ENCODE assay signal across 7 cellular contexts in the genomic region with DNA sequence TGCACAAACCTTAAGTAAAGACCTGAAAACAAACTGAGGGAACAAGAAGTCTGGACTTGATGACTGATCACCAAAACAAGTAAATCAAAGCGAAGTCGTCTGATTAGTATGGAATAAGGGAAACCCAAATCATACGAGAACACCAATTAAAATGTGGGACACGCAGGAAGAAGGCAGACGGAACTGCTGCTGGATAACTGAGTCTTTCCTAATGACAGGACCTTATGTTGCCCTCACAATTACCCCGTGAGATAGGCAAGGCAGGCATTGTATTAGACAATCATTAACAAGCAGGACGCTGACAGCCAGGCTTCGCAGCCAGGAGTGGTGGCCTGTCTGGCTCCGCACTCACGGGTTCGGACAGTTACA. TPM values are rescaled to one million over a fixed set of nuclear protein-coding genes. Genes with fewer than 3 reads are reported as not detected.
DNase-seq lines count a peak whose midpoint lies in the region; ATAC-seq lines count a peak whose summit lies in the region.

No MANE protein-coding gene starts in this region.

- in situ Hi-C loops in HAP-1 (cut with MboI; ENCODE audit: low sequenced_read_pairs): no loop called here

- H3K9me3 ChIP-seq in HAP-1 (no peaks in the 10 kb centered on the region), iPS-15b (ENCODE audit: control insufficient read depth, insufficient read depth, low read length) (no peaks in the 10 kb centered on the region)

- H3K4me1 ChIP-seq in HAP-1 (peaks cover 11% of the 10 kb centered on the region), iPS-15b (ENCODE audit: control insufficient read depth, insufficient read depth, low read length) (no peaks in the 10 kb centered on the region)

- no peaks in the 10 kb centered on the region for H3K27me3 ChIP-seq in HAP-1 (ENCODE audit: low read depth)
- H3K27me3 ChIP-seq in iPS-15b (ENCODE audit: control insufficient read depth, insufficient read depth, low read length): no peaks in the 10 kb centered on the region

- peaks cover 3% of the 10 kb centered on the region for H3K36me3 Mint-ChIP-seq in activated T-helper 1 cell treated with anti-CD3 and anti-CD28 coated beads, Interleukin-12 subunit alpha, Interleukin-12 subunit beta, Interleukin-2, Interleukin-4 antibody, amounts not matched to agents 30 ng/mL and 10 ng/mL and 1 ng/mL, durations not matched to agents 14 hours and 24 hours and 36 hours (ENCODE audit: low read depth)

- no peaks in the 10 kb centered on the region for H3K36me3 ChIP-seq in HAP-1 (replicated peaks)
- H3K36me3 ChIP-seq in iPS-15b (ENCODE audit: control insufficient read depth, insufficient read depth, low read length): no peaks in the 10 kb centered on the region

- ATAC-seq in stimulated activated naive CD8-positive, alpha-beta T cell treated with anti-CD3 and anti-CD28 coated beads, Interleukin-15, amount 100 ng/mL, for 72 hours: no peak
- no peak for ATAC-seq in GM21723 (IDR thresholded peaks at IDR 0.05; ENCODE audit: unreplicated experiment)

- no peaks in the 10 kb centered on the region for H3K27me3 Mint-ChIP-seq in activated T-helper 1 cell treated with anti-CD3 and anti-CD28 coated beads, Interleukin-12 subunit alpha, Interleukin-12 subunit beta, Interleukin-2, Interleukin-4 antibody, amounts not matched to agents 30 ng/mL and 10 ng/mL and 1 ng/mL, durations not matched to agents 14 hours and 24 hours and 36 hours (ENCODE audit: insufficient read depth)
- H3K27me3 Mint-ChIP-seq in stimulated activated naive CD8-positive, alpha-beta T cell treated with anti-CD3 and anti-CD28 coated beads, Interleukin-15, amount 100 ng/mL, for 72 hours: no peaks in the 10 kb centered on the region

- peaks cover 34% of the 10 kb centered on the region for H3K4me1 Mint-ChIP-seq in activated T-helper 1 cell treated with anti-CD3 and anti-CD28 coated beads, Interleukin-12 subunit alpha, Interleukin-12 subunit beta, Interleukin-2, Interleukin-4 antibody, amounts not matched to agents 30 ng/mL and 10 ng/mL and 1 ng/mL, durations not matched to agents 14 hours and 24 hours and 36 hours (ENCODE audit: low read depth)
- peaks cover 34% of the 10 kb centered on the region for H3K4me1 Mint-ChIP-seq in stimulated activated naive CD8-positive, alpha-beta T cell treated with anti-CD3 and anti-CD28 coated beads, Interleukin-15, amount 100 ng/mL, for 72 hours

- no peak for DNase-seq in HAP-1 (ENCODE audit: low spot score in 2 of 2)
- no peak for DNase-seq in activated T-helper 1 cell treated with anti-CD3 and anti-CD28 coated beads, Interleukin-12 subunit alpha, Interleukin-12 subunit beta, Interleukin-2, Interleukin-4 antibody, amounts not matched to agents 30 ng/mL and 10 ng/mL and 1 ng/mL, durations not matched to agents 14 hours and 24 hours and 36 hours (ENCODE audit: low spot score)
- no peak for DNase-seq in stimulated activated naive CD8-positive, alpha-beta T cell treated with anti-CD3 and anti-CD28 coated beads, Interleukin-15, amount 100 ng/mL, for 72 hours
- DNase-seq in islet precursor cell: no peak
- DNase-seq in stimulated activated CD4-positive, alpha-beta T cell treated with anti-CD3 and anti-CD28 coated beads, Interleukin-2, amount 100 ng/mL, for 24 hours: no peak

- H3K9me3 Mint-ChIP-seq in activated T-helper 1 cell treated with anti-CD3 and anti-CD28 coated beads, Interleukin-12 subunit alpha, Interleukin-12 subunit beta, Interleukin-2, Interleukin-4 antibody, amounts not matched to agents 30 ng/mL and 10 ng/mL and 1 ng/mL, durations not matched to agents 14 hours and 24 hours and 36 hours: no peaks in the 10 kb centered on the region
- no peaks in the 10 kb centered on the region for H3K9me3 Mint-ChIP-seq in stimulated activated naive CD8-positive, alpha-beta T cell treated with anti-CD3 and anti-CD28 coated beads, Interleukin-15, amount 100 ng/mL, for 72 hours

- H3K4me3 Mint-ChIP-seq in activated T-helper 1 cell treated with anti-CD3 and anti-CD28 coated beads, Interleukin-12 subunit alpha, Interleukin-12 subunit beta, Interleukin-2, Interleukin-4 antibody, amounts not matched to agents 30 ng/mL and 10 ng/mL and 1 ng/mL, durations not matched to agents 14 hours and 24 hours and 36 hours: peak overlapping the region; percentile 99
- peak overlapping the region; percentile 98 to 99 for H3K4me3 Mint-ChIP-seq in stimulated activated naive CD8-positive, alpha-beta T cell treated with anti-CD3 and anti-CD28 coated beads, Interleukin-15, amount 100 ng/mL, for 72 hours

- peak overlapping the region; percentile 100 for H3K27ac Mint-ChIP-seq in activated T-helper 1 cell treated with anti-CD3 and anti-CD28 coated beads, Interleukin-12 subunit alpha, Interleukin-12 subunit beta, Interleukin-2, Interleukin-4 antibody, amounts not matched to agents 30 ng/mL and 10 ng/mL and 1 ng/mL, durations not matched to agents 14 hours and 24 hours and 36 hours
- H3K27ac Mint-ChIP-seq in stimulated activated naive CD8-positive, alpha-beta T cell treated with anti-CD3 and anti-CD28 coated beads, Interleukin-15, amount 100 ng/mL, for 72 hours: peak overlapping the region; percentile 100

- H3K9ac ChIP-seq in iPS-15b (ENCODE audit: low read depth, low read length): no peak overlapping the region

- peak overlapping the region; percentile 90 for H3K4me3 ChIP-seq in HAP-1
- peak overlapping the region; percentile 61 for H3K4me3 ChIP-seq in iPS-15b (ENCODE audit: low read depth, low read length)

- intact Hi-C loops in activated T-helper 1 cell treated with anti-CD3 and anti-CD28 coated beads, Interleukin-12 subunit alpha, Interleukin-12 subunit beta, Interleukin-2, Interleukin-4 antibody, amounts not matched to agents 30 ng/mL and 10 ng/mL and 1 ng/mL, durations not matched to agents 14 hours and 24 hours and 36 hours (cut with micrococcal nuclease): loop anchor here (1.0 to 5.0 kb wide), 7 partner anchors 17 to 1385 kb away; partner anchors contain the start of genes CCDC150, DNAH7, HSPE1 and MARS2

RNA-seq across cellular contexts. Expression of gene COQ10B, which starts 0.6 kb away (rescaled TPM):
- 26.9 and 28.8 TPM in 2 replicates for total RNA-seq in activated T-helper 1 cell treated with anti-CD3 and anti-CD28 coated beads, Interleukin-12 subunit alpha, Interleukin-12 subunit beta, Interleukin-2, Interleukin-4 antibody, amounts not matched to agents 30 ng/mL and 10 ng/mL and 1 ng/mL, durations not matched to agents 14 hours and 24 hours and 36 hours

RNA-seq across cellular contexts. Expression of gene SF3B1, which starts 17.9 kb away (rescaled TPM):
- total RNA-seq in activated T-helper 1 cell treated with anti-CD3 and anti-CD28 coated beads, Interleukin-12 subunit alpha, Interleukin-12 subunit beta, Interleukin-2, Interleukin-4 antibody, amounts not matched to agents 30 ng/mL and 10 ng/mL and 1 ng/mL, durations not matched to agents 14 hours and 24 hours and 36 hours: 247 and 268 TPM in 2 replicates

RNA-seq across cellular contexts. Expression of gene HSPD1, which starts 46.9 kb away (rescaled TPM):
- 811 and 821 TPM in 2 replicates for total RNA-seq in activated T-helper 1 cell treated with anti-CD3 and anti-CD28 coated beads, Interleukin-12 subunit alpha, Interleukin-12 subunit beta, Interleukin-2, Interleukin-4 antibody, amounts not matched to agents 30 ng/mL and 10 ng/mL and 1 ng/mL, durations not matched to agents 14 hours and 24 hours and 36 hours

RNA-seq across cellular contexts. Expression of gene HSPE1, which starts 47.4 kb away (rescaled TPM):
- total RNA-seq in activated T-helper 1 cell treated with anti-CD3 and anti-CD28 coated beads, Interleukin-12 subunit alpha, Interleukin-12 subunit beta, Interleukin-2, Interleukin-4 antibody, amounts not matched to agents 30 ng/mL and 10 ng/mL and 1 ng/mL, durations not matched to agents 14 hours and 24 hours and 36 hours: 325 and 343 TPM in 2 replicates
